In the genomic region with DNA sequence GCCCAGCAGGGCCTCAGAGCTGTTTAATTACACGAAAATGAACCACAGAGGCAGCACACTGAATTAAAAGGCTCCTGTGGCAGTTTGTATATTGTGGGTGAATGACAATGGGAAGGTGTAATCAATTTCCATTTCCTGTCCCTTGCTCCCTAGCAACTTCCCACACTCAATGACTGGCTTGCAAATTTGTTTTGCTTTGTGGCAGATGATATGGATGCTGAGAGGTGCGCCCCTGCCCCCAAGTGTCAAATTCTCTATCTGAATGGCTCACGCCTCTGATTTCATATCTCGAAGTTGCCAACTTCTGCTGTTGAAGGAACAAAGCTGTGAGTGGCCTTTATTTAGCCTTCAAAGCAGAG, we compare ENCODE assay signal across 2 cellular contexts.
TF ChIP-seq lines count a peak whose summit lies in the region.

No MANE protein-coding gene starts in this region.

TF ChIP-seq in liver, 16 proteins besides CTCF, POLR2A, EP300 and RAD21 (continued from another document):
- TF ChIP-seq, protein P1, sequence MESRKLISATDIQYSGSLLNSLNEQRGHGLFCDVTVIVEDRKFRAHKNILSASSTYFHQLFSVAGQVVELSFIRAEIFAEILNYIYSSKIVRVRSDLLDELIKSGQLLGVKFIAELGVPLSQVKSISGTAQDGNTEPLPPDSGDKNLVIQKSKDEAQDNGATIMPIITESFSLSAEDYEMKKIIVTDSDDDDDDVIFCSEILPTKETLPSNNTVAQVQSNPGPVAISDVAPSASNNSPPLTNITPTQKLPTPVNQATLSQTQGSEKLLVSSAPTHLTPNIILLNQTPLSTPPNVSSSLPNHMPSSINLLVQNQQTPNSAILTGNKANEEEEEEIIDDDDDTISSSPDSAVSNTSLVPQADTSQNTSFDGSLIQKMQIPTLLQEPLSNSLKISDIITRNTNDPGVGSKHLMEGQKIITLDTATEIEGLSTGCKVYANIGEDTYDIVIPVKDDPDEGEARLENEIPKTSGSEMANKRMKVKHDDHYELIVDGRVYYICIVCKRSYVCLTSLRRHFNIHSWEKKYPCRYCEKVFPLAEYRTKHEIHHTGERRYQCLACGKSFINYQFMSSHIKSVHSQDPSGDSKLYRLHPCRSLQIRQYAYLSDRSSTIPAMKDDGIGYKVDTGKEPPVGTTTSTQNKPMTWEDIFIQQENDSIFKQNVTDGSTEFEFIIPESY (IDR thresholded peaks at IDR 0.05): no peak
- TF ChIP-seq HNF4A (conservative IDR thresholded peaks at IDR 0.05) (no peak), JUND (IDR thresholded peaks at IDR 0.05) (no peak), FOXA1 (IDR thresholded peaks at IDR 0.05) (no peak)

TF ChIP-seq in HepG2, 621 proteins besides CTCF, POLR2A, EP300 and RAD21 (continued from another document):
- TF ChIP-seq, protein P2, sequence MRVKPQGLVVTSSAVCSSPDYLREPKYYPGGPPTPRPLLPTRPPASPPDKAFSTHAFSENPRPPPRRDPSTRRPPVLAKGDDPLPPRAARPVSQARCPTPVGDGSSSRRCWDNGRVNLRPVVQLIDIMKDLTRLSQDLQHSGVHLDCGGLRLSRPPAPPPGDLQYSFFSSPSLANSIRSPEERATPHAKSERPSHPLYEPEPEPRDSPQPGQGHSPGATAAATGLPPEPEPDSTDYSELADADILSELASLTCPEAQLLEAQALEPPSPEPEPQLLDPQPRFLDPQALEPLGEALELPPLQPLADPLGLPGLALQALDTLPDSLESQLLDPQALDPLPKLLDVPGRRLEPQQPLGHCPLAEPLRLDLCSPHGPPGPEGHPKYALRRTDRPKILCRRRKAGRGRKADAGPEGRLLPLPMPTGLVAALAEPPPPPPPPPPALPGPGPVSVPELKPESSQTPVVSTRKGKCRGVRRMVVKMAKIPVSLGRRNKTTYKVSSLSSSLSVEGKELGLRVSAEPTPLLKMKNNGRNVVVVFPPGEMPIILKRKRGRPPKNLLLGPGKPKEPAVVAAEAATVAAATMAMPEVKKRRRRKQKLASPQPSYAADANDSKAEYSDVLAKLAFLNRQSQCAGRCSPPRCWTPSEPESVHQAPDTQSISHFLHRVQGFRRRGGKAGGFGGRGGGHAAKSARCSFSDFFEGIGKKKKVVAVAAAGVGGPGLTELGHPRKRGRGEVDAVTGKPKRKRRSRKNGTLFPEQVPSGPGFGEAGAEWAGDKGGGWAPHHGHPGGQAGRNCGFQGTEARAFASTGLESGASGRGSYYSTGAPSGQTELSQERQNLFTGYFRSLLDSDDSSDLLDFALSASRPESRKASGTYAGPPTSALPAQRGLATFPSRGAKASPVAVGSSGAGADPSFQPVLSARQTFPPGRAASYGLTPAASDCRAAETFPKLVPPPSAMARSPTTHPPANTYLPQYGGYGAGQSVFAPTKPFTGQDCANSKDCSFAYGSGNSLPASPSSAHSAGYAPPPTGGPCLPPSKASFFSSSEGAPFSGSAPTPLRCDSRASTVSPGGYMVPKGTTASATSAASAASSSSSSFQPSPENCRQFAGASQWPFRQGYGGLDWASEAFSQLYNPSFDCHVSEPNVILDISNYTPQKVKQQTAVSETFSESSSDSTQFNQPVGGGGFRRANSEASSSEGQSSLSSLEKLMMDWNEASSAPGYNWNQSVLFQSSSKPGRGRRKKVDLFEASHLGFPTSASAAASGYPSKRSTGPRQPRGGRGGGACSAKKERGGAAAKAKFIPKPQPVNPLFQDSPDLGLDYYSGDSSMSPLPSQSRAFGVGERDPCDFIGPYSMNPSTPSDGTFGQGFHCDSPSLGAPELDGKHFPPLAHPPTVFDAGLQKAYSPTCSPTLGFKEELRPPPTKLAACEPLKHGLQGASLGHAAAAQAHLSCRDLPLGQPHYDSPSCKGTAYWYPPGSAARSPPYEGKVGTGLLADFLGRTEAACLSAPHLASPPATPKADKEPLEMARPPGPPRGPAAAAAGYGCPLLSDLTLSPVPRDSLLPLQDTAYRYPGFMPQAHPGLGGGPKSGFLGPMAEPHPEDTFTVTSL (CRISPR knock-in tag; IDR thresholded peaks at IDR 0.05; ENCODE audit: borderline replicate concordance): no peak
- TF ChIP-seq ZNF225 (CRISPR knock-in tag; IDR thresholded peaks at IDR 0.05) (no peak), KLF12 (CRISPR knock-in tag; IDR thresholded peaks at IDR 0.05; ENCODE audit: borderline replicate concordance) (no peak), RORA (CRISPR knock-in tag; IDR thresholded peaks at IDR 0.05) (no peak), NFIB (CRISPR knock-in tag; IDR thresholded peaks at IDR 0.05; ENCODE audit: borderline replicate concordance) (no peak), ZEB1 (IDR thresholded peaks at IDR 0.05; ENCODE audit: insufficient replicate concordance, low read depth) (no peak), PAX8 (CRISPR knock-in tag; IDR thresholded peaks at IDR 0.05; ENCODE audit: borderline replicate concordance) (no peak), MED8 (CRISPR knock-in tag; IDR thresholded peaks at IDR 0.05; ENCODE audit: insufficient replicate concordance) (no peak), RARA (CRISPR knock-in tag; IDR thresholded peaks at IDR 0.05) (no peak), ZNF773 (CRISPR knock-in tag; IDR thresholded peaks at IDR 0.05; ENCODE audit: borderline replicate concordance) (no peak), ZFP1 (CRISPR knock-in tag; IDR thresholded peaks at IDR 0.05) (no peak), MLLT10 (CRISPR knock-in tag; IDR thresholded peaks at IDR 0.05) (no peak), RXRB (CRISPR knock-in tag; IDR thresholded peaks at IDR 0.05; ENCODE audit: borderline replicate concordance) (no peak), ZNF484 (CRISPR knock-in tag; IDR thresholded peaks at IDR 0.05; ENCODE audit: borderline replicate concordance, low read depth) (no peak), ZNF160 (CRISPR knock-in tag; IDR thresholded peaks at IDR 0.05) (no peak), ONECUT2 (CRISPR knock-in tag; IDR thresholded peaks at IDR 0.05) (no peak)
